In the genomic region with DNA sequence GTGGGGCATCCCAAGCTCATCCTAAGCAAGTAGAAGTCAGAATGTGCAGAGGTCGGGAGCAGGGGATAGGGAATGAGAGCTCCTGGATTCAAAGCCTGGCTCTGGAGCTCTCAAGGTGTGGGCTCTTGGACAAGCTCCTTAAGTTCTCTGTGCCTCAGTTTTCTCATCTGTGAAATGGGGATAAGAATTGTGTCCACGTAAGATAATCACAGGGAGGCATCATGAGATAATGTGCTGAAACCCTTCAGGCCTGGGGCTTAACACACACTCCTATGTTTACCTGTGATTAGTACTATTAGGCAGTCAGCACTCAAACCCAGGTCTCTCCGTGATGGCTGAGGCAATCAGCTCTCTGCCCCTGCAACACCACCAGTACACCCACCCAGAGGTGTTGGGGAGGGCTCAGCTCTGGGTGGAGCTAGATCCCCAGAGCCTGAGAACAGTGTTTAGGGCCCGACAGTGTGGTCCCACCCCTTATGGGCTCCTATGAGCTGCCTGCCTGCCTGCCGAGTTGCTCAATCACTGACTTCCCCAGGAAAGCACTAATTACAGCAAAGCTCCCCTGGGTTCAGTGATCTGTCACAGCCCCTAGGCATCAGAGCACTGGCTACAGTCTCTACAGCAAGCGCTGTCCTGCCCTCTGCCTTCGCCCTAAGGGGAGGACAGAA, we compare ENCODE assay signal across 12 cellular contexts. TPM values are rescaled to one million over a fixed set of nuclear protein-coding genes. Genes with fewer than 3 reads are reported as not detected.
DNase-seq lines count a peak whose midpoint lies in the region; ATAC-seq, FAIRE-seq and TF ChIP-seq lines count a peak whose summit lies in the region.
"Had no signal": no experiment of that assay in that cellular context is flagged by ENCODE, and none has a peak within 500 bp of the region (broad histone marks: within the 10 kb centered on the region; RNA-seq: fewer than 3 reads in every experiment).

No MANE protein-coding gene starts in this region.

- TF ChIP-seq EP300 in HepG2 (IDR thresholded peaks at IDR 0.05; ENCODE audit: low read depth in 2 of 2, low read length in 2 of 2) (no peak), HepG2 (CRISPR knock-in tag; IDR thresholded peaks at IDR 0.05; ENCODE audit: borderline replicate concordance) (no peak)

- TF ChIP-seq POLR2A in HepG2 (IDR thresholded peaks at IDR 0.05; ENCODE audit: insufficient read depth in 1 of 2, low read depth in 2 of 2, low read length in 2 of 2): no peak

- no peak overlapping the region for H3K9ac ChIP-seq in HepG2 (ENCODE audit: insufficient read depth, low read depth, low read length)
- H3K9ac ChIP-seq in colonic mucosa (ENCODE audit: low read depth in 2 of 2, low read length in 2 of 2): no peak overlapping the region

- no peak overlapping the region for H3K27ac Mint-ChIP-seq in Caco-2 (ENCODE audit: unreplicated experiment)
- H3K27ac Mint-ChIP-seq: activated T-helper 1 cell treated with anti-CD3 and anti-CD28 coated beads, Interleukin-12 subunit alpha, Interleukin-12 subunit beta, Interleukin-2, Interleukin-4 antibody, amounts not matched to agents 30 ng/mL and 10 ng/mL and 1 ng/mL, durations not matched to agents 14 hours and 24 hours and 36 hours; progenitor cell of endocrine pancreas had no signal

- H3K4me1 ChIP-seq in Caco-2: peaks cover 25% of the 10 kb centered on the region; the same call in 1 of the 2 replicates
- H3K4me1 ChIP-seq in HepG2 (ENCODE audit: insufficient read depth, low read length): peaks cover 73% of the 10 kb centered on the region
- H3K4me1 ChIP-seq in colonic mucosa: no peaks in the 10 kb centered on the region

- H3K4me3 ChIP-seq in Caco-2 (ENCODE audit: low read depth, low read length): no peak overlapping the region
- H3K4me3 ChIP-seq in choroid plexus epithelial cell (ENCODE audit: low read depth, low read length): no peak overlapping the region
- peak overlapping the region in 1 of 3 experiments; percentile 10; a peak in 1 of 6 replicates for H3K4me3 ChIP-seq in HepG2 (replicated peaks in 1 of 3; ENCODE audit: insufficient read depth in 1 of 3, low read depth in 2 of 3, low read length in 3 of 3)
- H3K4me3 ChIP-seq in colonic mucosa: no peak overlapping the region

- in situ Hi-C loops in HepG2 (cut with HindIII; ENCODE audit: extremely low pct_ligation_motif_present, low pct_unique_long_range_greater_than_20kb): no loop called here

- POLR2A ChIA-PET in Caco-2 (lab: Charles Lee): no interaction called here
- POLR2A ChIA-PET in HepG2 (lab: Yijun Ruan, JAX): interaction anchor here (1.2 to 1.6 kb wide), 3 partner anchors 14 to 112 kb away, joined by 4 to 6 read pairs (median 4); no protein-coding TSS in a partner anchor

- CTCF ChIA-PET in Caco-2 (lab: Charles Lee): interaction anchor here (0.6 to 1.5 kb wide), 3 partner anchors 12 to 91 kb away, joined by 3 to 6 read pairs (median 5); no protein-coding TSS in a partner anchor
- CTCF ChIA-PET in HepG2 (lab: Yijun Ruan, JAX; ENCODE audit: low intra/inter-chr PET ratio, low total read pairs): no interaction called here

- peaks cover 7% of the 10 kb centered on the region for H3K36me3 Mint-ChIP-seq in Caco-2 (ENCODE audit: insufficient read depth, unreplicated experiment)

- H2AFZ ChIP-seq in HepG2 (ENCODE audit: low read length): no peak overlapping the region

- no peaks in the 10 kb centered on the region for H4K20me1 ChIP-seq in HepG2 (ENCODE audit: insufficient read depth, low read length)

- H3K27ac ChIP-seq in HepG2 (ENCODE audit: extremely low read length, insufficient read depth, low read length): no peak overlapping the region
- no peak overlapping the region for H3K27ac ChIP-seq in colonic mucosa

- TF ChIP-seq RAD21 in HepG2 (CRISPR knock-in tag; IDR thresholded peaks at IDR 0.05): no peak

- intact Hi-C loops in Caco-2 (cut with micrococcal nuclease; ENCODE audit: unreplicated experiment): no loop called here
- intact Hi-C loops in HepG2 (cut with micrococcal nuclease; ENCODE audit: unreplicated experiment): loop anchor here (2.0 kb wide), 1 partner anchor 86 kb away; no protein-coding TSS in a partner anchor
- intact Hi-C loops in colonic mucosa (cut with DNase I): no loop called here

- no peaks in the 10 kb centered on the region for H3K9me3 ChIP-seq in Caco-2
- no peaks in the 10 kb centered on the region for H3K9me3 ChIP-seq in HepG2 (ENCODE audit: low read length)
- H3K9me3 ChIP-seq in colonic mucosa: no peaks in the 10 kb centered on the region

- peak; percentile 22 to 54 for DNase-seq in Caco-2
- peak; percentile 59 for DNase-seq in NCI-H1436 treated with DMSO at 0.1 percent for 48 hours (lab: John Stamatoyannopoulos, UW)
- peak; percentile 34 for DNase-seq in choroid plexus epithelial cell (ENCODE audit: low read depth)
- DNase-seq in HepG2 (ENCODE audit: low spot score): peak; percentile 60
- DNase-seq in colonic mucosa: no peak
- DNase-seq in activated naive CD4-positive, alpha-beta T cell (lab: John Stamatoyannopoulos, UW): no peak
- DNase-seq: NCI-H774 had no signal

- H3K79me2 ChIP-seq in HepG2 (ENCODE audit: insufficient read depth, low read length): no peaks in the 10 kb centered on the region

- BruUV-seq in Caco-2 (replicated peaks; lab: Mats Ljungman, UMichigan) (no TSS peak), HepG2 (replicated peaks; lab: Mats Ljungman, UMichigan) (no TSS peak)

- H3K4me2 ChIP-seq in HepG2 (ENCODE audit: low read depth, low read length): peak overlapping the region; percentile 48

- H3K27me3 Mint-ChIP-seq in Caco-2 (ENCODE audit: insufficient read depth, unreplicated experiment): no peaks in the 10 kb centered on the region

- no peaks in the 10 kb centered on the region for H3K9me3 Mint-ChIP-seq in Caco-2 (ENCODE audit: unreplicated experiment)
- H3K9me3 Mint-ChIP-seq: activated T-helper 1 cell treated with anti-CD3 and anti-CD28 coated beads, Interleukin-12 subunit alpha, Interleukin-12 subunit beta, Interleukin-2, Interleukin-4 antibody, amounts not matched to agents 30 ng/mL and 10 ng/mL and 1 ng/mL, durations not matched to agents 14 hours and 24 hours and 36 hours had no signal

- peaks cover 39% of the 10 kb centered on the region for H3K4me1 Mint-ChIP-seq in Caco-2 (ENCODE audit: low read depth, unreplicated experiment)

- H3K4me3 Mint-ChIP-seq in Caco-2 (ENCODE audit: unreplicated experiment): no peak overlapping the region
- H3K4me3 Mint-ChIP-seq: activated T-helper 1 cell treated with anti-CD3 and anti-CD28 coated beads, Interleukin-12 subunit alpha, Interleukin-12 subunit beta, Interleukin-2, Interleukin-4 antibody, amounts not matched to agents 30 ng/mL and 10 ng/mL and 1 ng/mL, durations not matched to agents 14 hours and 24 hours and 36 hours had no signal

- no peaks in the 10 kb centered on the region for H3K27me3 ChIP-seq in Caco-2 (replicated peaks; ENCODE audit: control insufficient read depth, insufficient read depth, low read length)
- H3K27me3 ChIP-seq in HepG2 (ENCODE audit: control insufficient read depth in 1 of 2, insufficient read depth in 2 of 2, low read length in 2 of 2): peaks cover 4 to 14% of the 10 kb centered on the region in 2 experiments
- H3K27me3 ChIP-seq in colonic mucosa: no peaks in the 10 kb centered on the region

- FAIRE-seq in HepG2 (lab: Jason Lieb, UNC): peak; percentile 64
- FAIRE-seq: colon had no signal

- ATAC-seq in HepG2: peak; percentile 59
- ATAC-seq in GM21576 (IDR thresholded peaks at IDR 0.05; ENCODE audit: unreplicated experiment): no peak
- no peak for ATAC-seq in HG03469 (IDR thresholded peaks at IDR 0.05; ENCODE audit: unreplicated experiment)

- H3K36me3 ChIP-seq in Caco-2 (ENCODE audit: control insufficient read depth, insufficient read depth, low read length): no peaks in the 10 kb centered on the region
- H3K36me3 ChIP-seq in HepG2 (replicated peaks in 1 of 2; ENCODE audit: control insufficient read depth in 1 of 2, insufficient read depth in 2 of 2, low read length in 2 of 2): no peaks in the 10 kb centered on the region
- H3K36me3 ChIP-seq in colonic mucosa: no peaks in the 10 kb centered on the region

- 8% methylated on average over 7 of the region's 7 CpGs for WGBS in HepG2 (ENCODE audit: low lambda C conversion rate)

- TF ChIP-seq CTCF in Caco-2 (IDR thresholded peaks at IDR 0.05; ENCODE audit: insufficient read depth in 1 of 2, low read depth in 1 of 2, low read length in 1 of 2, severe bottlenecking in 1 of 2, unreplicated experiment in 1 of 2) (no peak), choroid plexus epithelial cell (conservative IDR thresholded peaks at IDR 0.05; ENCODE audit: low read depth, low read length) (no peak), HepG2 (CRISPR knock-in tag; IDR thresholded peaks at IDR 0.05) (peak; percentile 16; the same call in 1 of the 2 replicates), colonic mucosa (IDR thresholded peaks at IDR 0.05) (no peak)

TF ChIP-seq in HepG2, 621 proteins besides CTCF, POLR2A, EP300 and RAD21 (continues in another document):
- peak; percentile 69; the same call in 1 of the 2 replicates for TF ChIP-seq CHD4 (IDR thresholded peaks at IDR 0.05; ENCODE audit: borderline replicate concordance, low read length)
- TF ChIP-seq ZBTB1 (CRISPR knock-in tag; IDR thresholded peaks at IDR 0.05; ENCODE audit: borderline replicate concordance): no peak

RNA-seq across cellular contexts. Expression of gene SIRPA, which starts 6.3 kb away (rescaled TPM):
- total RNA-seq in Caco-2 (2022) (31.6 and 33.3 TPM in 2 replicates), HepG2 (2016; rRNA removed; fragmentation: Illumina TruSeq; extraction: Trizol) (13.1 and 17.6 TPM in 2 replicates), colonic mucosa (10 to 100 TPM in 1 of 2 donors, 1 to 10 TPM in 1; 9.8 to 12.2 TPM)
- total RNA-seq in HepG2 (2016; cell fraction: cytosol; rRNA removed; fragmentation: Illumina TruSeq; extraction: Trizol; ENCODE audit: low read depth): 7.1 and 7.6 TPM in 2 replicates
- 12.0 and 17.3 TPM in 2 replicates for total RNA-seq in HepG2 (2016; cell fraction: insoluble cytoplasmic fraction; rRNA removed; fragmentation: Illumina TruSeq; extraction: Trizol)
- total RNA-seq in HepG2 (2016; cell fraction: membrane; rRNA removed; fragmentation: Illumina TruSeq; extraction: Trizol): 23.3 and 25.2 TPM in 2 replicates
- total RNA-seq in HepG2 (2016; cell fraction: nucleus; rRNA removed; fragmentation: Illumina TruSeq; extraction: Trizol): 17.5 and 21.7 TPM in 2 replicates
- 6.8 and 7.2 TPM in 2 replicates for polyA plus RNA-seq in HepG2 (2011; rRNA removed)
- 5.4 and 6.5 TPM in 2 replicates for polyA plus RNA-seq in HepG2 (2011; cell fraction: cytosol; rRNA removed)
- polyA plus RNA-seq in HepG2 (2011; cell fraction: nucleus; rRNA removed): 9.1 and 9.3 TPM in 2 replicates
- 2.7 and 4.8 TPM in 2 replicates for polyA plus RNA-seq in HepG2 (2012)
- 20.1 and 21.9 TPM in 2 replicates for polyA plus RNA-seq in HepG2 (2016; cell fraction: cytosol; fragmentation: Illumina TruSeq; extraction: Trizol; ENCODE audit: low read depth)
- 23.3 and 30.2 TPM in 2 replicates for polyA plus RNA-seq in HepG2 (2016; cell fraction: insoluble cytoplasmic fraction; fragmentation: Illumina TruSeq; extraction: Trizol; ENCODE audit: low read depth)
- 44.9 and 45.6 TPM in 2 replicates for polyA plus RNA-seq in HepG2 (2016; cell fraction: membrane; fragmentation: Illumina TruSeq; extraction: Trizol; ENCODE audit: low read depth)
- 53.5 and 55.1 TPM in 2 replicates for polyA plus RNA-seq in HepG2 (2016; cell fraction: nucleus; fragmentation: Illumina TruSeq; extraction: Trizol; ENCODE audit: insufficient read depth, low read depth)
- polyA minus RNA-seq in HepG2 (2011; rRNA and poly(A)+ RNA removed; ENCODE audit: low replicate concordance): 0.05 and 6.2 TPM in 2 replicates
- polyA minus RNA-seq in HepG2 (2011; cell fraction: cytosol; rRNA and poly(A)+ RNA removed): 2.5 and 3.8 TPM in 2 replicates
- 2.4 and 2.6 TPM in 2 replicates for polyA minus RNA-seq in HepG2 (2011; cell fraction: nucleus; rRNA and poly(A)+ RNA removed)
- total RNA-seq: activated T-helper 1 cell treated with anti-CD3 and anti-CD28 coated beads, Interleukin-12 subunit alpha, Interleukin-12 subunit beta, Interleukin-2, Interleukin-4 antibody, amounts not matched to agents 30 ng/mL and 10 ng/mL and 1 ng/mL, durations not matched to agents 14 hours and 24 hours and 36 hours had no signal

Comparison
In these comparisons a context has a peak if more than half of its experiments do, and no peak if none do; other contexts are left out.
1. DNase-seq: peak in Caco-2 (2 of 2), NCI-H1436 treated with DMSO at 0.1 percent for 48 hours (single experiment), choroid plexus epithelial cell (single experiment) and HepG2 (single experiment); none in colonic mucosa (single experiment) and activated naive CD4-positive, alpha-beta T cell (0 of 4).